In genomic region chr13:33283195-33283910, GRCh38 we compare ENCODE assay signal across 14 cellular contexts. TPM values are rescaled to one million over a fixed set of nuclear protein-coding genes. Genes with fewer than 3 reads are reported as not detected.
DNase-seq lines count a peak whose midpoint lies in the region; ATAC-seq and TF ChIP-seq lines count a peak whose summit lies in the region.
"Had no signal": no experiment of that assay in that cellular context is flagged by ENCODE, and none has a peak within 500 bp of the region (broad histone marks: within the 10 kb centered on the region; RNA-seq: fewer than 3 reads in every experiment).

No MANE protein-coding gene starts in this region.

- CTCF ChIA-PET in A673 (lab: Charles Lee): no interaction called here

- no TSS peak for BruUV-seq in A673 (replicated peaks; lab: Mats Ljungman, UMichigan)

- H3K27me3 ChIP-seq in A673 (replicated peaks; ENCODE audit: insufficient read depth, low read depth, low read length, poor library complexity) (no peaks in the 10 kb centered on the region), RWPE2 (ENCODE audit: insufficient read depth, poor library complexity, severe bottlenecking) (no peaks in the 10 kb centered on the region), ascending aorta (no peaks in the 10 kb centered on the region)
- H3K27me3 ChIP-seq: colonic mucosa had no signal

- POLR2A ChIA-PET in A673 (lab: Charles Lee; ENCODE audit: low non-redundant PET): no interaction called here

- H3K9me3 Mint-ChIP-seq in osteocyte (ENCODE audit: unreplicated experiment): no peaks in the 10 kb centered on the region
- H3K9me3 Mint-ChIP-seq: activated T-helper 17 cell treated with anti-CD3 and anti-CD28 coated beads, Interleukin-2, amount 50 U/mL, for 72 hours; H9 had no signal

- H3K27ac ChIP-seq in A673 (ENCODE audit: low read depth, low read length, poor library complexity, severe bottlenecking) (no peak overlapping the region), RWPE2 (ENCODE audit: poor library complexity, severe bottlenecking) (peak overlapping the region; percentile 99), ascending aorta (peak overlapping the region in 1 of 2 donors; percentile 36)

- peak overlapping the region; percentile 99 for H3K27ac Mint-ChIP-seq in osteocyte (ENCODE audit: unreplicated experiment)
- H3K27ac Mint-ChIP-seq: activated T-helper 17 cell treated with anti-CD3 and anti-CD28 coated beads, Interleukin-2, amount 50 U/mL, for 72 hours; H9 had no signal

- no peaks in the 10 kb centered on the region for H3K27me3 Mint-ChIP-seq in osteocyte (ENCODE audit: unreplicated experiment)

- H3K36me3 Mint-ChIP-seq in osteocyte (ENCODE audit: unreplicated experiment): peaks cover 15% of the 10 kb centered on the region

- TF ChIP-seq CTCF in A673 (conservative IDR thresholded peaks at IDR 0.05; ENCODE audit: low read depth, low read length) (no peak), RWPE2 (IDR thresholded peaks at IDR 0.05; ENCODE audit: poor library complexity, severe bottlenecking) (no peak), fibroblast of mammary gland (conservative IDR thresholded peaks at IDR 0.05; ENCODE audit: control insufficient read depth, insufficient read depth, low read depth, low read length) (no peak), osteocyte (IDR thresholded peaks at IDR 0.05) (no peak), ascending aorta (IDR thresholded peaks at IDR 0.05) (no peak)

- intact Hi-C loops in A673 (cut with micrococcal nuclease; ENCODE audit: unreplicated experiment): loop anchor here (5.0 kb wide), 1 partner anchor 259 kb away; no protein-coding TSS in a partner anchor
- intact Hi-C loops in ascending aorta (cut with DNase I): no loop called here

- H3K9me3 ChIP-seq in A673 (ENCODE audit: low read depth, low read length, poor library complexity, severe bottlenecking) (no peaks in the 10 kb centered on the region), RWPE2 (ENCODE audit: severe bottlenecking) (no peaks in the 10 kb centered on the region), ascending aorta (no peaks in the 10 kb centered on the region)
- H3K9me3 ChIP-seq: colonic mucosa had no signal

- H3K4me1 ChIP-seq in A673 (ENCODE audit: insufficient read depth, low read length, poor library complexity, severe bottlenecking) (peaks cover 46% of the 10 kb centered on the region), RWPE2 (ENCODE audit: insufficient read depth, poor library complexity, severe bottlenecking) (peaks cover 46% of the 10 kb centered on the region), ascending aorta (peaks cover 15 to 26% of the 10 kb centered on the region in 2 donors)

- peaks cover 62% of the 10 kb centered on the region for H3K4me1 Mint-ChIP-seq in osteocyte (ENCODE audit: unreplicated experiment)

- no peak for ATAC-seq in RWPE2 (ENCODE audit: low read depth)
- ATAC-seq in HG03280 (IDR thresholded peaks at IDR 0.05; ENCODE audit: unreplicated experiment): no peak
- ATAC-seq in GM19467 (IDR thresholded peaks at IDR 0.05; ENCODE audit: unreplicated experiment): no peak
- ATAC-seq: activated T-helper 17 cell treated with anti-CD3 and anti-CD28 coated beads, Interleukin-2, amount 50 U/mL, for 72 hours had no signal

- peak overlapping the region; percentile 58 for H3K4me3 ChIP-seq in A673 (ENCODE audit: low read depth, low read length, poor library complexity, severe bottlenecking)
- peak overlapping the region; percentile 51 for H3K4me3 ChIP-seq in RWPE2 (ENCODE audit: severe bottlenecking)
- peak overlapping the region; percentile 92 for H3K4me3 ChIP-seq in fibroblast of mammary gland (ENCODE audit: control insufficient read depth, low read depth, low read length)
- peak overlapping the region in 1 of 2 donors; percentile 73 for H3K4me3 ChIP-seq in ascending aorta

- DNase-seq in A673 (ENCODE audit: low spot score) (no peak), RWPE2 (ENCODE audit: low spot score) (no peak), fibroblast of mammary gland (ENCODE audit: low read depth) (peak; percentile 38), osteocyte (ENCODE audit: extremely low spot score, unreplicated experiment) (no peak), ascending aorta (ENCODE audit: low spot score in 2 of 2) (no peak), retina (no peak)
- DNase-seq: activated CD4-positive, CD25-positive, alpha-beta regulatory T cell; colonic mucosa; H9; NCI-H510A; posterior cingulate gyrus had no signal

- H3K36me3 ChIP-seq in A673 (ENCODE audit: insufficient read depth, low read length, poor library complexity, severe bottlenecking) (no peaks in the 10 kb centered on the region), RWPE2 (ENCODE audit: low read depth) (peaks cover 40% of the 10 kb centered on the region), ascending aorta (no peaks in the 10 kb centered on the region)
- H3K36me3 ChIP-seq: colonic mucosa had no signal

- H3K4me3 Mint-ChIP-seq in osteocyte (ENCODE audit: unreplicated experiment): peak overlapping the region; percentile 93
- H3K4me3 Mint-ChIP-seq: activated T-helper 17 cell treated with anti-CD3 and anti-CD28 coated beads, Interleukin-2, amount 50 U/mL, for 72 hours; H9 had no signal

RNA-seq across cellular contexts. Expression of gene STARD13, which starts 2.2 kb away (rescaled TPM):
- total RNA-seq in A673 (2021) (45.7 and 48.7 TPM in 2 replicates), osteocyte (64.8 and 72.0 TPM in 2 replicates), ascending aorta (34.6 TPM)
